In the genomic region with DNA sequence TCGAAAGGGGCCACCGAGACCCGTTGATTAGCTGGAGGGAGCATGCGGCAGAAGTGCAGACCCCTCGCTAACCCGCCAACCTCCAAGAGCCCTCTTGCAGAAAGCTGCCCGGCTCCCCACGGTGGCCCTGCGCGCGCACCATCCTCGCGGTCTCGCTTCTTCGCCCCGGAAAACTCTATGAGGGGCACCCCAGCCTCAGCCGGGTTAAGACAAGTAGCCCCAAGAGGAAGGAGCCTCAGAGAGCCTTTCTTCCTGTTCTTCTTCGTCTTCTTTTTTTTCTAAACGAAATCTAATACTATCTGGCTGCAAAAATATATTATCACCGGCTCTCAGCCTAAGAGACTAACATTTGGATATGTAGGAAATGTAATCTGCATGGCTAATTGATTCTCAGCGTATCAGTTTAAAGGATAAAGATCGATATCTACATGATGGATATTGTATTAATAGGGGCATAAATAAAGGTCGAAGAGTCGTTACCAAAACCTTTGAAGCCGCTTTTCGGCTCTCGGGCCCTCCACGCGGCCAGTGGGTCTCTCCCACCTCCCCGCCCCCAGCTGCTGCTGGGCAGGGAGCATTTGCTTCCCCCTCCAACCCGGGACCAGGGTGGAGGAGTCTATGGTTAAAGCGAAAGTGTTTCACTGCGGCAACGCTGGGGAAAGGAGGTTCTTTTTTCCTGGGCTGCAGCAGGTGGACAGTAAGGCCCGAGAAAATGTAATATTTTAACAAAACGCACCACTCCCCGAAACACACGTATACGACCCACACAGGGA, we compare ENCODE assay signal across 9 cellular contexts. TPM values are rescaled to one million over a fixed set of nuclear protein-coding genes. Genes with fewer than 3 reads are reported as not detected.
DNase-seq lines count a peak whose midpoint lies in the region; ATAC-seq and TF ChIP-seq lines count a peak whose summit lies in the region.
"Had no signal": no experiment of that assay in that cellular context is flagged by ENCODE, and none has a peak within 500 bp of the region (broad histone marks: within the 10 kb centered on the region; RNA-seq: fewer than 3 reads in every experiment).

No MANE protein-coding gene starts in this region.

- dilution Hi-C loops in IMR-90 (cut with HindIII; ENCODE audit: low sequenced_read_pairs, unreplicated experiment) (no loop called here), mammary epithelial cell (cut with HindIII; ENCODE audit: low sequenced_read_pairs) (no loop called here)

- H4K5ac ChIP-seq in IMR-90 (ENCODE audit: low read depth, low read length), result no peak overlapping the region

- TF ChIP-seq CTCF in IMR-90 (conservative IDR thresholded peaks at IDR 0.05; ENCODE audit: low read depth, low read length) (no peak), mammary epithelial cell (conservative IDR thresholded peaks at IDR 0.05 in 1 of 2, IDR thresholded peaks at IDR 0.05 in 1 of 2; ENCODE audit: extremely low read depth in 1 of 2, insufficient read depth in 1 of 2, low read depth in 1 of 2, low read length in 2 of 2) (no peak), natural killer cell (IDR thresholded peaks at IDR 0.05) (no peak)

- no peaks in the 10 kb centered on the region for H3K36me3 ChIP-seq in CD4-positive, CD25-positive, alpha-beta regulatory T cell (ENCODE audit: control insufficient read depth, insufficient read depth, low read length)
- H3K36me3 ChIP-seq in IMR-90 (ENCODE audit: control insufficient read depth, insufficient read depth, low read length) (no peaks in the 10 kb centered on the region), mammary epithelial cell (ENCODE audit: insufficient read depth, low read length) (no peaks in the 10 kb centered on the region)

- H3K23ac ChIP-seq in IMR-90 (ENCODE audit: low read depth, low read length), result no peak overlapping the region

- H2AK9ac ChIP-seq in IMR-90 (replicated peaks; ENCODE audit: low read depth, low read length, poor library complexity), result no peak overlapping the region

- no peak overlapping the region for H3K27ac Mint-ChIP-seq in CD4-positive, CD25-positive, alpha-beta regulatory T cell
- H3K27ac Mint-ChIP-seq in natural killer cell, result no peak overlapping the region

- H3K18ac ChIP-seq in IMR-90 (ENCODE audit: low read depth, low read length), result no peak overlapping the region

- H2BK15ac ChIP-seq in IMR-90 (ENCODE audit: low read depth, low read length), result no peak overlapping the region

- CTCF ChIA-PET in IMR-90 (lab: Yijun Ruan, JAX) (no interaction called here), mammary epithelial cell (lab: Charles Lee; ENCODE audit: low non-redundant PET) (no interaction called here)

- no peak overlapping the region for H2AK5ac ChIP-seq in IMR-90 (ENCODE audit: low read depth, low read length)

- no peak overlapping the region for H3K14ac ChIP-seq in IMR-90 (replicated peaks; ENCODE audit: low read depth, low read length)

- no peak overlapping the region for H3K4ac ChIP-seq in IMR-90 (ENCODE audit: low read depth, low read length)

- DNase-seq in CD4-positive, CD25-positive, alpha-beta regulatory T cell, result no peak
- DNase-seq in IMR-90 (no peak), mammary epithelial cell (no peak), natural killer cell (no peak), putamen (ENCODE audit: low spot score) (no peak), NCI-H146 treated with DMSO at 0.1 percent for 48 hours (lab: John Stamatoyannopoulos, UW; ENCODE audit: unreplicated experiment) (no peak)
- no peak for DNase-seq in stimulated activated CD4-positive, alpha-beta T cell treated with anti-CD3 and anti-CD28 coated beads, Interleukin-2, amount 100 ng/mL, for 48 hours

- no peak for TF ChIP-seq POLR2A in IMR-90 (IDR thresholded peaks at IDR 0.05; ENCODE audit: low read depth, low read length)

- no peak overlapping the region for H3K27ac ChIP-seq in CD4-positive, CD25-positive, alpha-beta regulatory T cell (ENCODE audit: insufficient read depth, low read length, poor library complexity, severe bottlenecking)
- no peak overlapping the region for H3K27ac ChIP-seq in IMR-90 (ENCODE audit: insufficient read depth, low read length)
- H3K27ac ChIP-seq in mammary epithelial cell (ENCODE audit: insufficient read depth, low read depth, low read length), result no peak overlapping the region

- peaks cover 14 to 54% (median 29%) of the 10 kb centered on the region in 4 donors for H3K4me1 Mint-ChIP-seq in CD4-positive, CD25-positive, alpha-beta regulatory T cell
- peaks cover 17 to 20% of the 10 kb centered on the region in 2 donors for H3K4me1 Mint-ChIP-seq in natural killer cell

- POLR2A ChIA-PET in IMR-90 (lab: Charles Lee; ENCODE audit: unreplicated experiment), result no interaction called here

- 6% methylated on average over 10 of the region's 39 CpGs; no CpG with 5 or more reads in 1 of the 2 experiments for WGBS in IMR-90 (ENCODE audit: extremely low coverage in 2 of 2, insufficient read length in 1 of 2), 2 experiments
- WGBS in mammary epithelial cell (ENCODE audit: low coverage, missing lambda C conversion rate), result 7% methylated on average over 34 of the region's 39 CpGs

- no peak overlapping the region for H4K8ac ChIP-seq in IMR-90 (ENCODE audit: low read depth in 2 of 2, low read length in 2 of 2)

- H4K20me1 ChIP-seq in IMR-90 (ENCODE audit: insufficient read depth, low read length) (no peaks in the 10 kb centered on the region), mammary epithelial cell (ENCODE audit: insufficient read depth, low read length) (no peaks in the 10 kb centered on the region)

- peak overlapping the region; percentile 40 for H2AFZ ChIP-seq in IMR-90 (replicated peaks; ENCODE audit: low read length, poor library complexity)
- no peak overlapping the region for H2AFZ ChIP-seq in mammary epithelial cell (ENCODE audit: low read depth, low read length)

- peaks cover 0 to 3% of the 10 kb centered on the region in 2 experiments for H3K9me3 ChIP-seq in CD4-positive, CD25-positive, alpha-beta regulatory T cell (ENCODE audit: control insufficient read depth in 2 of 2, low read length in 2 of 2)
- H3K9me3 ChIP-seq in IMR-90 (ENCODE audit: control insufficient read depth, insufficient read depth, low read length), result peaks cover 17% of the 10 kb centered on the region; the same call in 1 of the 2 replicates
- peaks cover 2% of the 10 kb centered on the region for H3K9me3 ChIP-seq in mammary epithelial cell (replicated peaks; ENCODE audit: insufficient read depth, low read length)

- H3K4me2 ChIP-seq in IMR-90 (ENCODE audit: low read depth, low read length) (peak overlapping the region; percentile 66), mammary epithelial cell (ENCODE audit: insufficient read depth, low read depth, low read length) (peak overlapping the region; percentile 67)

- H3K79me2 ChIP-seq in mammary epithelial cell (ENCODE audit: insufficient read depth, low read length), result no peaks in the 10 kb centered on the region

- no peak overlapping the region for H2BK5ac ChIP-seq in IMR-90 (ENCODE audit: low read depth, low read length, poor library complexity, severe bottlenecking)

- peaks cover 0 to 16% (median 3%) of the 10 kb centered on the region in 7 donors for H3K9me3 Mint-ChIP-seq in CD4-positive, CD25-positive, alpha-beta regulatory T cell
- peaks cover 4 to 6% of the 10 kb centered on the region in 2 donors for H3K9me3 Mint-ChIP-seq in natural killer cell

- intact Hi-C loops in IMR-90 (cut with micrococcal nuclease), result no loop called here
- intact Hi-C loops in mammary epithelial cell (cut with micrococcal nuclease), result no loop called here
- intact Hi-C loops in natural killer cell (cut with micrococcal nuclease), result no loop called here

- peak overlapping the region; percentile 55 for H3K4me3 ChIP-seq in CD4-positive, CD25-positive, alpha-beta regulatory T cell (ENCODE audit: low read depth, low read length)
- peak overlapping the region; percentile 30 for H3K4me3 ChIP-seq in IMR-90 (ENCODE audit: insufficient read depth, low read depth, low read length)
- peak overlapping the region in 1 of 3 experiments; percentile 31 for H3K4me3 ChIP-seq in mammary epithelial cell (replicated peaks in 1 of 3; ENCODE audit: insufficient read depth in 1 of 3, low read depth in 2 of 3, low read length in 3 of 3)

- H3K56ac ChIP-seq in IMR-90 (ENCODE audit: extremely low read depth, insufficient read depth, low read length), result no peak overlapping the region

- no peak overlapping the region for H4K91ac ChIP-seq in IMR-90 (ENCODE audit: insufficient read depth, low read depth, low read length)

- H3K4me1 ChIP-seq in CD4-positive, CD25-positive, alpha-beta regulatory T cell (ENCODE audit: control insufficient read depth, insufficient read depth, low read length, poor library complexity, severe bottlenecking), result peaks cover 45% of the 10 kb centered on the region
- H3K4me1 ChIP-seq in IMR-90 (ENCODE audit: control insufficient read depth, insufficient read depth, low read length), result peaks cover 2% of the 10 kb centered on the region; the same call in 1 of the 2 replicates
- H3K4me1 ChIP-seq in mammary epithelial cell (ENCODE audit: insufficient read depth, low read length), result peaks cover 8% of the 10 kb centered on the region

- no peak overlapping the region for H2BK20ac ChIP-seq in IMR-90 (ENCODE audit: low read depth, low read length)

- H3K4me3 Mint-ChIP-seq in CD4-positive, CD25-positive, alpha-beta regulatory T cell, result peak overlapping the region; percentile 80 to 90 (median 85)
- H3K4me3 Mint-ChIP-seq in natural killer cell, result peak overlapping the region; percentile 80

- H3K27me3 Mint-ChIP-seq in CD4-positive, CD25-positive, alpha-beta regulatory T cell, result peaks cover 99% of the 10 kb centered on the region
- H3K27me3 Mint-ChIP-seq in natural killer cell (ENCODE audit: low read depth in 2 of 2), result peaks cover 84 to 85% of the 10 kb centered on the region in 2 donors

- H3K9me1 ChIP-seq in IMR-90 (ENCODE audit: insufficient read depth, low read length), result no peaks in the 10 kb centered on the region

- no peak overlapping the region for H2BK120ac ChIP-seq in IMR-90 (ENCODE audit: low read depth, low read length)

- H3K36me3 Mint-ChIP-seq in CD4-positive, CD25-positive, alpha-beta regulatory T cell, result peaks cover 6% of the 10 kb centered on the region
- H3K36me3 Mint-ChIP-seq in natural killer cell, result peaks cover 17% of the 10 kb centered on the region

- peaks cover 59% of the 10 kb centered on the region for H3K27me3 ChIP-seq in CD4-positive, CD25-positive, alpha-beta regulatory T cell (ENCODE audit: control insufficient read depth, insufficient read depth, low read length)
- peaks cover 95% of the 10 kb centered on the region for H3K27me3 ChIP-seq in IMR-90 (ENCODE audit: control insufficient read depth, insufficient read depth, low read length)
- H3K27me3 ChIP-seq in mammary epithelial cell (ENCODE audit: insufficient read depth, low read length), result peaks cover 90% of the 10 kb centered on the region

- in situ Hi-C loops in IMR-90 (cut with MboI; ENCODE audit: low sequenced_read_pairs) (no loop called here), mammary epithelial cell (cut with MboI; ENCODE audit: low sequenced_read_pairs in 2 of 2) (loop anchor here in 1 of 2 donors (25.0 kb wide), 1 partner anchor 243 kb away; no protein-coding TSS in a partner anchor)

- H3K9ac ChIP-seq in IMR-90 (ENCODE audit: low read depth, low read length), result no peak overlapping the region
- no peak overlapping the region for H3K9ac ChIP-seq in mammary epithelial cell (ENCODE audit: insufficient read depth, low read length)

- BruUV-seq in IMR-90 (replicated peaks; lab: Mats Ljungman, UMichigan) (no TSS peak), mammary epithelial cell (replicated peaks; lab: Mats Ljungman, UMichigan) (no TSS peak)

- H3K79me1 ChIP-seq in IMR-90 (ENCODE audit: low read depth in 1 of 2, low read length in 2 of 2), result no peaks in the 10 kb centered on the region

- ATAC-seq in CD4-positive, CD25-positive, alpha-beta regulatory T cell (ENCODE audit: low read depth in 2 of 2), result no peak
- ATAC-seq in IMR-90 (ENCODE audit: low read depth) (no peak), natural killer cell (no peak), GM21367 (IDR thresholded peaks at IDR 0.05; ENCODE audit: unreplicated experiment) (no peak)
- ATAC-seq: esophagus mucosa had no signal

- TF ChIP-seq RAD21 in IMR-90 (IDR thresholded peaks at IDR 0.05; ENCODE audit: low read length), result no peak

RNA-seq across cellular contexts. Expression of a gene that starts 6.1 kb away (rescaled TPM):
- not detected for total RNA-seq in CD4-positive, CD25-positive, alpha-beta regulatory T cell
- polyA plus RNA-seq in CD4-positive, CD25-positive, alpha-beta regulatory T cell, result not detected
- total RNA-seq in IMR-90 (2012; rRNA removed), result not detected in 2 replicates
- not detected in 2 replicates for polyA plus RNA-seq in IMR-90 (2012; rRNA removed)
- not detected in 2 replicates for polyA plus RNA-seq in IMR-90 (2012; cell fraction: cytosol; rRNA removed)
- polyA plus RNA-seq in IMR-90 (2012; cell fraction: nucleus; rRNA removed; ENCODE audit: low replicate concordance), result not detected in 2 replicates
- total RNA-seq in mammary epithelial cell, result not detected
- polyA plus RNA-seq in mammary epithelial cell, result not detected
- not detected for polyA minus RNA-seq in mammary epithelial cell
- total RNA-seq in natural killer cell, result not detected
- total RNA-seq: esophagus mucosa had no signal
